Comparison of ENCODE assay signal across 27 cellular contexts in genomic region chr6:23524556-23524955, GRCh38.
"Had no signal": no experiment of that assay in that cellular context is flagged by ENCODE, and none has a peak within 500 bp of the region (broad histone marks: within the 10 kb centered on the region; RNA-seq: fewer than 3 reads in every experiment).

No MANE protein-coding gene starts in this region.

- H3K9me3 Mint-ChIP-seq: stimulated activated naive CD8-positive, alpha-beta T cell treated with anti-CD3 and anti-CD28 coated beads, Interleukin-15, amount 100 ng/mL, for 72 hours had no signal

- H3K27me3 ChIP-seq: pancreas, right lobe of liver, tibial artery had no signal

- H3K27me3 Mint-ChIP-seq: activated CD4-positive, alpha-beta memory T cell treated with anti-CD3 and anti-CD28 coated beads, Interleukin-2, amount 10 ng/mL, durations not matched to agents 7 days and 5 days; brain; dendritic cell treated with granulocyte-macrophage colony-stimulating factor and Interleukin-4, amounts not matched to agents 40 ng/mL and 50 ng/mL, for 4 days; stimulated activated naive CD8-positive, alpha-beta T cell treated with anti-CD3 and anti-CD28 coated beads, Interleukin-15, amount 100 ng/mL, for 72 hours; T-helper 17 cell had no signal

- H3K4me3 Mint-ChIP-seq: activated CD4-positive, alpha-beta memory T cell treated with anti-CD3 and anti-CD28 coated beads, Interleukin-2, amount 10 ng/mL, durations not matched to agents 7 days and 5 days; brain; dendritic cell treated with granulocyte-macrophage colony-stimulating factor and Interleukin-4, amounts not matched to agents 40 ng/mL and 50 ng/mL, for 4 days; naive thymus-derived CD4-positive, alpha-beta T cell; stimulated activated effector memory CD8-positive, alpha-beta T cell treated with anti-CD3 and anti-CD28 coated beads, Interleukin-12 subunit alpha, Interleukin-12 subunit beta, amount 100 ng/mL, for 72 hours; stimulated activated naive CD8-positive, alpha-beta T cell treated with anti-CD3 and anti-CD28 coated beads, Interleukin-15, amount 100 ng/mL, for 72 hours; T-helper 17 cell had no signal

- DNase-seq: activated CD4-positive, alpha-beta memory T cell treated with anti-CD3 and anti-CD28 coated beads, Interleukin-2, amount 10 ng/mL, durations not matched to agents 7 days and 5 days; activated CD4-positive, alpha-beta T cell treated with anti-CD3 and anti-CD28 coated beads for 48 hours; activated CD4-positive, CD25-positive, alpha-beta regulatory T cell; activated gamma-delta T cell; activated naive CD4-positive, alpha-beta T cell treated with anti-CD3 and anti-CD28 coated beads, Interleukin-2, amount 50 U/mL, for 16 hours; activated T-cell treated with anti-CD3 and anti-CD28 coated beads for 4 hours; anterior cingulate cortex; caudate nucleus; effector CD4-positive, alpha-beta T cell; erythroblast; foreskin fibroblast; lower lobe of right lung; mesendoderm; naive thymus-derived CD4-positive, alpha-beta T cell; pancreas; right lobe of liver; stimulated activated CD4-positive, alpha-beta T cell treated with anti-CD3 and anti-CD28 coated beads, Interleukin-1b, Interleukin-23, amount 100 ng/mL, for 48 hours; stimulated activated naive CD8-positive, alpha-beta T cell treated with anti-CD3 and anti-CD28 coated beads, Interleukin-15, amount 100 ng/mL, for 72 hours; T-helper 17 cell; tibial artery had no signal

- H3K9me3 ChIP-seq: lower lobe of right lung, pancreas, right lobe of liver, tibial artery had no signal

- H3K36me3 ChIP-seq: lower lobe of right lung, pancreas, right lobe of liver, tibial artery had no signal

- H3K36me3 Mint-ChIP-seq: naive thymus-derived CD4-positive, alpha-beta T cell; stimulated activated effector memory CD8-positive, alpha-beta T cell treated with anti-CD3 and anti-CD28 coated beads, Interleukin-12 subunit alpha, Interleukin-12 subunit beta, amount 100 ng/mL, for 72 hours had no signal

- H3K4me1 Mint-ChIP-seq: activated CD4-positive, alpha-beta memory T cell treated with anti-CD3 and anti-CD28 coated beads, Interleukin-2, amount 10 ng/mL, durations not matched to agents 7 days and 5 days; naive thymus-derived CD4-positive, alpha-beta T cell; stimulated activated effector memory CD8-positive, alpha-beta T cell treated with anti-CD3 and anti-CD28 coated beads, Interleukin-12 subunit alpha, Interleukin-12 subunit beta, amount 100 ng/mL, for 72 hours; T-helper 17 cell had no signal

- ATAC-seq: left lobe of liver; lower lobe of right lung; naive thymus-derived CD4-positive, alpha-beta T cell; pancreas; right lobe of liver; stimulated activated effector memory CD8-positive, alpha-beta T cell treated with anti-CD3 and anti-CD28 coated beads, Interleukin-12 subunit alpha, Interleukin-12 subunit beta, amount 100 ng/mL, for 72 hours; stimulated activated naive CD8-positive, alpha-beta T cell treated with anti-CD3 and anti-CD28 coated beads, Interleukin-15, amount 100 ng/mL, for 72 hours; T-helper 17 cell had no signal

- FAIRE-seq: endometrium, keratinocyte, pancreas had no signal

- H3K4me3 ChIP-seq: lower lobe of right lung, pancreas, right lobe of liver, skin epidermis, tibial artery had no signal

- H3K4me1 ChIP-seq: lower lobe of right lung, pancreas, right lobe of liver, tibial artery had no signal

- H3K27ac Mint-ChIP-seq: activated CD4-positive, alpha-beta memory T cell treated with anti-CD3 and anti-CD28 coated beads, Interleukin-2, amount 10 ng/mL, durations not matched to agents 7 days and 5 days; dendritic cell treated with granulocyte-macrophage colony-stimulating factor and Interleukin-4, amounts not matched to agents 40 ng/mL and 50 ng/mL, for 4 days; naive thymus-derived CD4-positive, alpha-beta T cell; stimulated activated effector memory CD8-positive, alpha-beta T cell treated with anti-CD3 and anti-CD28 coated beads, Interleukin-12 subunit alpha, Interleukin-12 subunit beta, amount 100 ng/mL, for 72 hours; stimulated activated naive CD8-positive, alpha-beta T cell treated with anti-CD3 and anti-CD28 coated beads, Interleukin-15, amount 100 ng/mL, for 72 hours; T-helper 17 cell had no signal
